2 cellular contexts compared by ENCODE assay signal in genomic region chr1:46517932-46518498, GRCh38.
TF ChIP-seq lines count a peak whose summit lies in the region.

No MANE protein-coding gene starts in this region.

TF ChIP-seq in A549, 52 proteins besides CTCF, POLR2A, EP300 and RAD21:
- no peak for TF ChIP-seq HMGXB4 (CRISPR knock-in tag; IDR thresholded peaks at IDR 0.05; ENCODE audit: borderline replicate concordance)
- no peak for TF ChIP-seq ZSCAN20 (CRISPR knock-in tag; IDR thresholded peaks at IDR 0.05)
- no peak for TF ChIP-seq ATOH8 (CRISPR knock-in tag; IDR thresholded peaks at IDR 0.05; ENCODE audit: low read depth)
- TF ChIP-seq CBX2 (IDR thresholded peaks at IDR 0.05; ENCODE audit: borderline replicate concordance, low read depth), result no peak
- no peak for TF ChIP-seq ZFP36 (IDR thresholded peaks at IDR 0.05; ENCODE audit: borderline replicate concordance, partially characterized antibody)
- TF ChIP-seq NFE2L2 (conservative IDR thresholded peaks at IDR 0.05; ENCODE audit: low read length), result no peak
- TF ChIP-seq KDM5A (IDR thresholded peaks at IDR 0.05), result no peak
- no peak for TF ChIP-seq RCOR1 (IDR thresholded peaks at IDR 0.05; ENCODE audit: low read depth, low read length)
- no peak for TF ChIP-seq TFCP2L1 (CRISPR knock-in tag; IDR thresholded peaks at IDR 0.05)
- no peak for TF ChIP-seq EHF (CRISPR knock-in tag; IDR thresholded peaks at IDR 0.05)
- TF ChIP-seq JUNB (IDR thresholded peaks at IDR 0.05), result no peak
- no peak for TF ChIP-seq CBX8 (IDR thresholded peaks at IDR 0.05)
- no peak for TF ChIP-seq HOXB13 (CRISPR knock-in tag; IDR thresholded peaks at IDR 0.05; ENCODE audit: low read depth)
- TF ChIP-seq BHLHE40 (IDR thresholded peaks at IDR 0.05; ENCODE audit: low read depth, low read length), result no peak
TF ChIP-seq in A549: peak in this region for 0.

TF ChIP-seq in K562, 482 proteins besides CTCF, POLR2A, EP300 and RAD21:
- TF ChIP-seq HDAC3 (IDR thresholded peaks at IDR 0.05; ENCODE audit: borderline replicate concordance, partially characterized antibody) (no peak), ZNF224 (CRISPR knock-in tag; IDR thresholded peaks at IDR 0.05) (no peak), FOS (IDR thresholded peaks at IDR 0.05; ENCODE audit: extremely low read depth, insufficient read length) (no peak)
